17 cellular contexts compared by ENCODE assay signal in genomic region chr16:4700380-4700996, GRCh38. TPM values are rescaled to one million over a fixed set of nuclear protein-coding genes. Genes with fewer than 3 reads are reported as not detected.
DNase-seq lines count a peak whose midpoint lies in the region; ATAC-seq and TF ChIP-seq lines count a peak whose summit lies in the region.
"Had no signal": no experiment of that assay in that cellular context is flagged by ENCODE, and none has a peak within 500 bp of the region (broad histone marks: within the 10 kb centered on the region; RNA-seq: fewer than 3 reads in every experiment).

No MANE protein-coding gene starts in this region.

- DNase-seq in activated CD4-positive, alpha-beta T cell treated with anti-CD3 and anti-CD28 coated beads, Interleukin-2, amount 10 ng/mL, durations not matched to agents 7 days and 5 days: peak; percentile 62
- no peak for DNase-seq in activated CD4-positive, alpha-beta T cell treated with anti-CD3 and anti-CD28 coated beads, Interleukin-2, amount 50 U/mL, for 1 hour
- DNase-seq in RWPE2 (ENCODE audit: low spot score): no peak
- no peak for DNase-seq in activated naive CD8-positive, alpha-beta T cell treated with anti-CD3 and anti-CD28 coated beads, Interleukin-2, amount 50 U/mL, for 24 hours
- peak; percentile 78 for DNase-seq in osteoblast (ENCODE audit: insufficient read length, low spot score, missing footprints)
- DNase-seq in GF-D8 (lab: John Stamatoyannopoulos, UW): no peak
- DNase-seq: dermis blood vessel endothelial cell, GOT3, naive B cell, NCI-H2081, NCI-H524, SJCRH30 had no signal

- CTCF ChIA-PET in activated CD4-positive, alpha-beta T cell treated with anti-CD3 and anti-CD28 coated beads, Interleukin-2, amount 10 ng/mL, durations not matched to agents 7 days and 5 days (lab: Charles Lee): no interaction called here

- peaks cover 4% of the 10 kb centered on the region for H4K20me1 ChIP-seq in osteoblast (ENCODE audit: insufficient read depth, low read length)

- POLR2A ChIA-PET in activated CD4-positive, alpha-beta T cell treated with anti-CD3 and anti-CD28 coated beads, Interleukin-2, amount 10 ng/mL, durations not matched to agents 7 days and 5 days (lab: Charles Lee): no interaction called here

- H2AFZ ChIP-seq in osteoblast (ENCODE audit: low read length): no peak overlapping the region

- H3K36me3 Mint-ChIP-seq in activated CD4-positive, alpha-beta T cell treated with anti-CD3 and anti-CD28 coated beads, Interleukin-2, amount 10 ng/mL, durations not matched to agents 7 days and 5 days (ENCODE audit: low read depth): peaks cover 11% of the 10 kb centered on the region
- H3K36me3 Mint-ChIP-seq in activated naive CD8-positive, alpha-beta T cell treated with anti-CD3 and anti-CD28 coated beads, Interleukin-2, amount 50 U/mL, for 24 hours (ENCODE audit: low read depth): peaks cover 11% of the 10 kb centered on the region
- H3K36me3 Mint-ChIP-seq: naive B cell had no signal

- peaks cover 31% of the 10 kb centered on the region for H3K4me1 Mint-ChIP-seq in activated CD4-positive, alpha-beta T cell treated with anti-CD3 and anti-CD28 coated beads, Interleukin-2, amount 10 ng/mL, durations not matched to agents 7 days and 5 days
- peaks cover 13% of the 10 kb centered on the region for H3K4me1 Mint-ChIP-seq in activated naive CD8-positive, alpha-beta T cell treated with anti-CD3 and anti-CD28 coated beads, Interleukin-2, amount 50 U/mL, for 24 hours
- H3K4me1 Mint-ChIP-seq: naive B cell had no signal

- TF ChIP-seq CTCF in RWPE2 (IDR thresholded peaks at IDR 0.05; ENCODE audit: poor library complexity, severe bottlenecking) (no peak), osteoblast (IDR thresholded peaks at IDR 0.05; ENCODE audit: extremely low read depth, low read depth, low read length) (no peak)

- H3K79me2 ChIP-seq in osteoblast (ENCODE audit: insufficient read depth, low read length): peaks cover under 1% of the 10 kb centered on the region

- H3K27me3 ChIP-seq in RWPE2 (ENCODE audit: insufficient read depth, poor library complexity, severe bottlenecking) (no peaks in the 10 kb centered on the region), osteoblast (ENCODE audit: insufficient read depth, low read length) (no peaks in the 10 kb centered on the region)
- H3K27me3 ChIP-seq: SJCRH30 had no signal

- H3K4me1 ChIP-seq in RWPE2 (ENCODE audit: insufficient read depth, poor library complexity, severe bottlenecking) (no peaks in the 10 kb centered on the region), osteoblast (ENCODE audit: insufficient read depth, low read length) (peaks cover 3% of the 10 kb centered on the region)
- H3K4me1 ChIP-seq: SJCRH30 had no signal

- H3K9me3 ChIP-seq in RWPE2 (ENCODE audit: severe bottlenecking): no peaks in the 10 kb centered on the region
- H3K9me3 ChIP-seq in osteoblast (ENCODE audit: low read depth, low read length): no peaks in the 10 kb centered on the region
- H3K9me3 ChIP-seq: SJCRH30 had no signal

- H3K27ac ChIP-seq in RWPE2 (ENCODE audit: poor library complexity, severe bottlenecking) (no peak overlapping the region), osteoblast (ENCODE audit: low read depth, low read length) (no peak overlapping the region)
- H3K27ac ChIP-seq: SJCRH30, skin epidermis had no signal

- H3K9me3 Mint-ChIP-seq in activated CD4-positive, alpha-beta T cell treated with anti-CD3 and anti-CD28 coated beads, Interleukin-2, amount 10 ng/mL, durations not matched to agents 7 days and 5 days: no peaks in the 10 kb centered on the region
- no peaks in the 10 kb centered on the region for H3K9me3 Mint-ChIP-seq in activated naive CD8-positive, alpha-beta T cell treated with anti-CD3 and anti-CD28 coated beads, Interleukin-2, amount 50 U/mL, for 24 hours
- H3K9me3 Mint-ChIP-seq: brain, naive B cell had no signal

- H3K36me3 ChIP-seq in RWPE2 (ENCODE audit: low read depth) (peaks cover 54% of the 10 kb centered on the region), osteoblast (ENCODE audit: insufficient read depth, low read length) (peaks cover 61% of the 10 kb centered on the region)

- no peak overlapping the region for H3K4me2 ChIP-seq in osteoblast (ENCODE audit: insufficient read depth, low read length)

- no peak overlapping the region for H3K4me3 Mint-ChIP-seq in activated CD4-positive, alpha-beta T cell treated with anti-CD3 and anti-CD28 coated beads, Interleukin-2, amount 10 ng/mL, durations not matched to agents 7 days and 5 days
- H3K4me3 Mint-ChIP-seq in activated naive CD8-positive, alpha-beta T cell treated with anti-CD3 and anti-CD28 coated beads, Interleukin-2, amount 50 U/mL, for 24 hours: no peak overlapping the region

- peak overlapping the region; percentile 64 for H3K27ac Mint-ChIP-seq in activated CD4-positive, alpha-beta T cell treated with anti-CD3 and anti-CD28 coated beads, Interleukin-2, amount 10 ng/mL, durations not matched to agents 7 days and 5 days
- H3K27ac Mint-ChIP-seq in activated naive CD8-positive, alpha-beta T cell treated with anti-CD3 and anti-CD28 coated beads, Interleukin-2, amount 50 U/mL, for 24 hours: no peak overlapping the region
- H3K27ac Mint-ChIP-seq: progenitor cell of endocrine pancreas had no signal

- H3K4me3 ChIP-seq in RWPE2 (ENCODE audit: severe bottlenecking) (no peak overlapping the region), osteoblast (ENCODE audit: insufficient read depth, low read length) (no peak overlapping the region)
- H3K4me3 ChIP-seq: SJCRH30, skin epidermis had no signal

- ATAC-seq in RWPE2 (ENCODE audit: low read depth) (peak; percentile 22; the same call in 1 of the 3 replicates), GM21737 (IDR thresholded peaks at IDR 0.05; ENCODE audit: unreplicated experiment) (no peak), HG03097 (IDR thresholded peaks at IDR 0.05; ENCODE audit: low FRiP score, unreplicated experiment) (no peak)
- ATAC-seq in activated naive CD8-positive, alpha-beta T cell treated with anti-CD3 and anti-CD28 coated beads, Interleukin-2, amount 50 U/mL, for 24 hours: peak; percentile 83

- H3K27me3 Mint-ChIP-seq in activated CD4-positive, alpha-beta T cell treated with anti-CD3 and anti-CD28 coated beads, Interleukin-2, amount 10 ng/mL, durations not matched to agents 7 days and 5 days: no peaks in the 10 kb centered on the region
- H3K27me3 Mint-ChIP-seq in activated naive CD8-positive, alpha-beta T cell treated with anti-CD3 and anti-CD28 coated beads, Interleukin-2, amount 50 U/mL, for 24 hours: no peaks in the 10 kb centered on the region
- H3K27me3 Mint-ChIP-seq: brain, naive B cell, progenitor cell of endocrine pancreas had no signal

RNA-seq across cellular contexts. Expression of gene NUDT16L1, which starts 7.1 kb away (rescaled TPM):
- 10 to 100 TPM; 32.3 to 35.5 TPM for total RNA-seq in activated CD4-positive, alpha-beta T cell treated with anti-CD3 and anti-CD28 coated beads, Interleukin-2, amount 10 ng/mL, durations not matched to agents 7 days and 5 days
- total RNA-seq in osteoblast: 15.0 and 18.1 TPM in 2 replicates

RNA-seq across cellular contexts. Expression of gene ANKS3, which starts 33.6 kb away (rescaled TPM):
- total RNA-seq in activated CD4-positive, alpha-beta T cell treated with anti-CD3 and anti-CD28 coated beads, Interleukin-2, amount 10 ng/mL, durations not matched to agents 7 days and 5 days: 10 to 100 TPM; 12.4 to 16.7 TPM
- total RNA-seq in osteoblast: 31.2 and 39.4 TPM in 2 replicates

RNA-seq across cellular contexts. Expression of gene DNAAF8, which starts 33.8 kb away (rescaled TPM):
- under 1 TPM; 0.21 to 0.40 TPM for total RNA-seq in activated CD4-positive, alpha-beta T cell treated with anti-CD3 and anti-CD28 coated beads, Interleukin-2, amount 10 ng/mL, durations not matched to agents 7 days and 5 days
- total RNA-seq in osteoblast: 1.1 and 2.7 TPM in 2 replicates

Comparison
In these comparisons a context has a peak if more than half of its experiments do, and no peak if none do; other contexts are left out.
1. DNase-seq: peak in activated CD4-positive, alpha-beta T cell treated with anti-CD3 and anti-CD28 coated beads, Interleukin-2, amount 10 ng/mL, durations not matched to agents 7 days and 5 days (single experiment) and osteoblast (single experiment); none in activated CD4-positive, alpha-beta T cell treated with anti-CD3 and anti-CD28 coated beads, Interleukin-2, amount 50 U/mL, for 1 hour (single experiment), RWPE2 (single experiment), activated naive CD8-positive, alpha-beta T cell treated with anti-CD3 and anti-CD28 coated beads, Interleukin-2, amount 50 U/mL, for 24 hours (single experiment) and GF-D8 (single experiment).
2. ATAC-seq: peak in RWPE2 (single experiment) and activated naive CD8-positive, alpha-beta T cell treated with anti-CD3 and anti-CD28 coated beads, Interleukin-2, amount 50 U/mL, for 24 hours (single experiment); none in GM21737 (single experiment) and HG03097 (single experiment).